In genomic region chr11:5608778-5609177, GRCh38 we compare ENCODE assay signal across 22 cellular contexts. TPM values are rescaled to one million over a fixed set of nuclear protein-coding genes. Genes with fewer than 3 reads are reported as not detected.
DNase-seq lines count a peak whose midpoint lies in the region; ATAC-seq, FAIRE-seq and TF ChIP-seq lines count a peak whose summit lies in the region.
"Had no signal": no experiment of that assay in that cellular context is flagged by ENCODE, and none has a peak within 500 bp of the region (broad histone marks: within the 10 kb centered on the region; RNA-seq: fewer than 3 reads in every experiment).

No MANE protein-coding gene starts in this region.

- peak overlapping the region; percentile 13 for H3K27ac ChIP-seq in subcutaneous abdominal adipose tissue (ENCODE audit: low read depth, low read length)
- H3K27ac ChIP-seq: 22Rv1, BLaER1, GM23248, HL-60 had no signal

- H3K27me3 Mint-ChIP-seq in endothelial cell (ENCODE audit: unreplicated experiment), result peaks cover 2% of the 10 kb centered on the region
- H3K27me3 Mint-ChIP-seq: CD4-positive, alpha-beta memory T cell had no signal

- H3K9me3 ChIP-seq in subcutaneous abdominal adipose tissue (ENCODE audit: control insufficient read depth in 5 of 5, low read length in 5 of 5), result no peaks in the 10 kb centered on the region
- H3K9me3 ChIP-seq: A549, BLaER1, HAP-1 had no signal

- no peak for FAIRE-seq in frontal cortex (lab: Jason Lieb, UNC)
- FAIRE-seq: A549, K562 had no signal

- H3K9ac ChIP-seq in subcutaneous abdominal adipose tissue (ENCODE audit: low read length in 5 of 5), result no peak overlapping the region
- H3K9ac ChIP-seq: BLaER1, GM23248 had no signal

- H3K4me3 ChIP-seq in AG10803 (ENCODE audit: low read length), result no peak overlapping the region
- H3K4me3 ChIP-seq in fibroblast of pulmonary artery (replicated peaks; ENCODE audit: low read depth, low read length), result no peak overlapping the region
- no peak overlapping the region for H3K4me3 ChIP-seq in subcutaneous abdominal adipose tissue (ENCODE audit: low read depth in 1 of 5, low read length in 5 of 5)
- H3K4me3 ChIP-seq: A549, BLaER1, GM23248, HAP-1, K562 had no signal

- H3K9me3 Mint-ChIP-seq in endothelial cell (ENCODE audit: unreplicated experiment), result no peaks in the 10 kb centered on the region
- H3K9me3 Mint-ChIP-seq: CD4-positive, alpha-beta memory T cell had no signal

- H3K27me3 ChIP-seq in subcutaneous abdominal adipose tissue (ENCODE audit: control insufficient read depth in 5 of 5, insufficient read depth in 4 of 5, low read length in 5 of 5), result no peaks in the 10 kb centered on the region
- H3K27me3 ChIP-seq: BLaER1 had no signal

- H3K36me3 ChIP-seq in subcutaneous abdominal adipose tissue (ENCODE audit: control insufficient read depth in 5 of 5, insufficient read depth in 5 of 5, low read length in 5 of 5), result peaks cover 3 to 25% (median 20%) of the 10 kb centered on the region in 5 donors

- no peak overlapping the region for H3K27ac Mint-ChIP-seq in endothelial cell (ENCODE audit: unreplicated experiment)
- H3K27ac Mint-ChIP-seq: CD14-positive monocyte; CD4-positive, alpha-beta memory T cell had no signal

- no peak overlapping the region for H3K4me3 Mint-ChIP-seq in endothelial cell (ENCODE audit: unreplicated experiment)
- H3K4me3 Mint-ChIP-seq: CD14-positive monocyte; CD4-positive, alpha-beta memory T cell had no signal

- peaks cover 32% of the 10 kb centered on the region for H3K36me3 Mint-ChIP-seq in endothelial cell (ENCODE audit: low read depth, unreplicated experiment)
- H3K36me3 Mint-ChIP-seq: CD4-positive, alpha-beta memory T cell had no signal

- TF ChIP-seq CTCF in AG10803 (conservative IDR thresholded peaks at IDR 0.05; ENCODE audit: low read length) (no peak), fibroblast of pulmonary artery (IDR thresholded peaks at IDR 0.05; ENCODE audit: low read length, missing control alignments) (no peak), endothelial cell (IDR thresholded peaks at IDR 0.05; ENCODE audit: unreplicated experiment) (no peak)

- no peak for ATAC-seq in HG03457 (IDR thresholded peaks at IDR 0.05; ENCODE audit: unreplicated experiment)
- ATAC-seq: A549, K562 had no signal

- peaks cover 7% of the 10 kb centered on the region for H3K4me1 Mint-ChIP-seq in endothelial cell (ENCODE audit: unreplicated experiment)

- DNase-seq in AG10803 (ENCODE audit: low read depth), result peak; percentile 25
- peak; percentile 58 for DNase-seq in amniotic epithelial cell (ENCODE audit: low read depth)
- peak; percentile 58 for DNase-seq in fibroblast of pulmonary artery (ENCODE audit: low read depth)
- DNase-seq in endothelial cell (ENCODE audit: low spot score), result no peak
- no peak for DNase-seq in frontal cortex (ENCODE audit: low spot score in 2 of 2)
- DNase-seq: CD4-positive, alpha-beta memory T cell; DMS153; DMS79; GF-D8; GM23248 had no signal

- peaks cover 0 to 5% (median 2%) of the 10 kb centered on the region in 5 donors for H3K4me1 ChIP-seq in subcutaneous abdominal adipose tissue (ENCODE audit: control insufficient read depth in 5 of 5, insufficient read depth in 5 of 5, low read length in 5 of 5)

RNA-seq across cellular contexts. Expression of gene TRIM6, which starts 12.3 kb away (rescaled TPM):
- total RNA-seq in endothelial cell (ENCODE audit: unreplicated experiment), result 10.1 TPM
- 0.41 TPM for total RNA-seq in frontal cortex
- total RNA-seq: CD4-positive, alpha-beta memory T cell had no signal

RNA-seq across cellular contexts. Expression of gene TRIM34, which starts 16.0 kb away (rescaled TPM):
- 0.64 TPM for total RNA-seq in endothelial cell (ENCODE audit: unreplicated experiment)
- 1.6 TPM for total RNA-seq in frontal cortex

RNA-seq across cellular contexts. Expression of gene OR52B6, which starts 28.1 kb away (rescaled TPM):
- total RNA-seq in endothelial cell (ENCODE audit: unreplicated experiment) (not detected), frontal cortex (not detected)
- total RNA-seq: CD4-positive, alpha-beta memory T cell; Daoy; GM23248; H4; HT1080; K562 had no signal

Comparison
In these comparisons a context has a peak if more than half of its experiments do, and no peak if none do; other contexts are left out.
1. DNase-seq: peak in AG10803 (single experiment), amniotic epithelial cell (single experiment) and fibroblast of pulmonary artery (single experiment); none in endothelial cell (single experiment) and frontal cortex (0 of 2).